34 cellular contexts compared by ENCODE assay signal in the genomic region with DNA sequence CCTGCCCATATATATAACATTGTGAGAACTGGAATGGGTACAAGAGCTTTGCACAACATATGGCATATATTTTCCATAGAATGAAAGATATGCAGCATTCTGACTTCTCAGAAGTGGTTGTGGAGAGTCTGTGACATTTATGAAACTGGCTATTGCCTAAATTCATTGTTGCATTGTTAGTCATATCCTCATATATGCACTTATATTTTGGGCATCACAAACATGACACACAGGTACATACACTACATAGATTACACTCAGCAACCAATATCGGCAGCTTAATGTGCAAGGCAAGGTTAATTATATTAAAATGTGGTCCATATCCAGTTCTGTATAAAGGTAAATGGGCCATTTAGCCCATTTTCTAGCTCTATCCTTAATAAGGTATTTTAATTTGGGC.
"Had no signal": no experiment of that assay in that cellular context is flagged by ENCODE, and none has a peak within 500 bp of the region (broad histone marks: within the 10 kb centered on the region; RNA-seq: fewer than 3 reads in every experiment).

No MANE protein-coding gene starts in this region.

- H3K4me3 ChIP-seq: MG63, PC-9, SJCRH30, SK-N-MC had no signal

- H3K4me1 ChIP-seq: SJCRH30 had no signal

- H3K36me3 ChIP-seq: MG63, SJCRH30 had no signal

- H3K27ac ChIP-seq: PC-9, RWPE1, SJCRH30, SK-N-MC had no signal

- H3K4me2 ChIP-seq: PC-9 had no signal

- FAIRE-seq: RCC 7860 had no signal

- H3K27me3 ChIP-seq: MG63, SJCRH30 had no signal

- ATAC-seq: Panc1, Right ventricle myocardium inferior, SK-N-SH treated with all-trans-retinoic acid at 6 μM for 48 hours had no signal

- DNase-seq: Kasumi-1, KG1, MG63, NCI-H1048, NCI-H1092 treated with DMSO at 0.1 percent for 48 hours, NCI-H1105 treated with DMSO at 0.1 percent for 48 hours, NCI-H1417, NCI-H1436, NCI-H146, NCI-H1694, NCI-H187, NCI-H1930, NCI-H2029 treated with DMSO at 0.1 percent for 48 hours, NCI-H2081 treated with DMSO at 0.1 percent for 48 hours, NCI-H2107, NCI-H2171, NCI-H226, NCI-H446 treated with DMSO at 0.1 percent for 48 hours, NCI-H510A, NCI-H524, NCI-H526, NCI-H69, NCI-H748 treated with DMSO at 0.1 percent for 48 hours, NCI-H82, PC-9, SHP77, SIG-M5, SJCRH30 had no signal

- H2AFZ ChIP-seq: PC-9 had no signal

- H3K9me3 ChIP-seq: MG63, SJCRH30 had no signal
